ENCODE assay signal across 12 cellular contexts in the genomic region with DNA sequence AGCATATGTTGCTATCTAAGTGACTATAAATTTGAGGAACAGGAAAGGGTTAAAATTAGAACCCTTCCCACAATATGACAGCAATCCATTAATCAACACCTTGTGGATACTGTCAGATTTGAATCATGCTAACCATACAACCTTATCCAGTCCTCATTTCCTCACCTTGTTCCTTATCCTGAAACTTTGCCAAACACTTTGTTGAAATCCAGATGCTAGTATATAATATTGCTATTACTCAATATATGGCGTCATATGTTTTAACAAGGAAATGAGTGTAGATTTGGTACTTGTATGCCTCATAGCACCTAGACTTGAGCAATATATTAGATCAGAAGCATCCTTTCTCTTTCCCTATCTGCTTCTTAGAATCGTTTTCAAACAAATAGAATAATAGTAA.
DNase-seq lines count a peak whose midpoint lies in the region; ATAC-seq and TF ChIP-seq lines count a peak whose summit lies in the region.
"Had no signal": no experiment of that assay in that cellular context is flagged by ENCODE, and none has a peak within 500 bp of the region (broad histone marks: within the 10 kb centered on the region; RNA-seq: fewer than 3 reads in every experiment).

No MANE protein-coding gene starts in this region.

- ATAC-seq in SK-N-SH treated with all-trans-retinoic acid at 6 μM for 48 hours (peak; percentile 66), HG02885 (IDR thresholded peaks at IDR 0.05; ENCODE audit: poor library complexity, unreplicated experiment) (no peak), HG02852 (IDR thresholded peaks at IDR 0.05; ENCODE audit: unreplicated experiment) (no peak)

- intact Hi-C loops in stomach (cut with DNase I; ENCODE audit: low total_unique reads) = no loop called here

- H3K9me3 ChIP-seq in stomach = no peaks in the 10 kb centered on the region
- no peaks in the 10 kb centered on the region for H3K9me3 ChIP-seq in BE2C
- H3K9me3 ChIP-seq: neutrophil had no signal

- H3K4me3 ChIP-seq in foreskin fibroblast (ENCODE audit: low read depth in 1 of 2, low read length in 2 of 2) = no peak overlapping the region
- H3K4me3 ChIP-seq in stomach = no peak overlapping the region
- no peak overlapping the region for H3K4me3 ChIP-seq in BE2C (ENCODE audit: low read depth, low read length)

- peak; percentile 84 for DNase-seq in HT1080 (ENCODE audit: low read depth)
- DNase-seq in foreskin fibroblast = peak; percentile 29 to 60
- no peak for DNase-seq in stomach
- no peak for DNase-seq in BE2C
- DNase-seq: activated CD4-positive, CD25-positive, alpha-beta regulatory T cell treated with anti-CD3 and anti-CD28 coated beads, Interleukin-2, amount 50 U/mL, for 72 hours; activated effector memory CD4-positive, alpha-beta T cell treated with Interleukin-2 at 50 U/mL for 16 hours; DND-41; NCI-H1105 had no signal

- 17 to 32% (median 26%) methylated on average over 2 of the region's 2 CpGs for WGBS in stomach, 5 donors

- H3K4me1 ChIP-seq in stomach (peaks cover 0 to 9% (median 0%) of the 10 kb centered on the region in 4 donors), BE2C (no peaks in the 10 kb centered on the region)

- no peak for TF ChIP-seq POLR2A in stomach (IDR thresholded peaks at IDR 0.05)

- no peaks in the 10 kb centered on the region for H3K36me3 ChIP-seq in stomach
- H3K36me3 ChIP-seq in BE2C = no peaks in the 10 kb centered on the region
- H3K36me3 ChIP-seq: neutrophil had no signal

- no peak for TF ChIP-seq CTCF in foreskin fibroblast (IDR thresholded peaks at IDR 0.05; ENCODE audit: low read depth, low read length)
- no peak for TF ChIP-seq CTCF in stomach (IDR thresholded peaks at IDR 0.05)
- TF ChIP-seq CTCF in BE2C (IDR thresholded peaks at IDR 0.05; ENCODE audit: low read depth, low read length) = no peak

- H3K27me3 ChIP-seq in stomach (no peaks in the 10 kb centered on the region), BE2C (no peaks in the 10 kb centered on the region)
- H3K27me3 ChIP-seq: neutrophil had no signal

- no peak for TF ChIP-seq EP300 in stomach (IDR thresholded peaks at IDR 0.05)

- peak overlapping the region in 3 of 5 donors; percentile 31 to 47 (median 38) for H3K27ac ChIP-seq in stomach
- H3K27ac ChIP-seq: neutrophil had no signal

TF ChIP-seq in SK-N-SH treated with all-trans-retinoic acid at 6 μM for 48 hours, 23 proteins besides CTCF, POLR2A, EP300 and RAD21:
- TF ChIP-seq ISL1 (CRISPR knock-in tag; IDR thresholded peaks at IDR 0.05) (peak; percentile 42), SNAI2 (CRISPR knock-in tag; IDR thresholded peaks at IDR 0.05) (no peak)

Comparison
In these comparisons a context has a peak if more than half of its experiments do, and no peak if none do; other contexts are left out.
1. DNase-seq: peak in HT1080 (single experiment) and foreskin fibroblast (2 of 2); none in stomach (single experiment) and BE2C (single experiment).